1 cellular context compared by ENCODE assay signal in the genomic region with DNA sequence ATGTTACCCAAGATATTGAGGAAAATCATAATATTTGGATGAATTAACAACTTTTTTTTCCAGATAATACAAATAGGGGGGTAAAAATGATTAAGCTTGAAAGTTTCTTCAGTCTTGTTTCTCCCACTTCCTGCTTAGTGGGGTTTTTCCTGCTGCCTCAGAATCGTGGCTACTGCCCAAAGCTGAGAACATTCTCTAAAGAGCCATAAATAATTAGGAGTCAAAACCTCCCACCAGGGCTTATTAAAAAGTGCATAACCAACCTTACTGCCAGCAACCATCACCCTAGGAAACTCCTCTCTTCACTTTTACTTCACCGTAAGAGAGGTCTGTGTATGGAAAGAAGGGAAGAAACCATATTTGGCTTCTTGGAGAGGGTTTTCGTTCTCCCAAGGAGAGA.
TF ChIP-seq lines count a peak whose summit lies in the region.

No MANE protein-coding gene starts in this region.

TF ChIP-seq in SK-N-SH, 30 proteins besides CTCF, POLR2A, EP300 and RAD21 (continued from another document):
- TF ChIP-seq, protein P1, sequence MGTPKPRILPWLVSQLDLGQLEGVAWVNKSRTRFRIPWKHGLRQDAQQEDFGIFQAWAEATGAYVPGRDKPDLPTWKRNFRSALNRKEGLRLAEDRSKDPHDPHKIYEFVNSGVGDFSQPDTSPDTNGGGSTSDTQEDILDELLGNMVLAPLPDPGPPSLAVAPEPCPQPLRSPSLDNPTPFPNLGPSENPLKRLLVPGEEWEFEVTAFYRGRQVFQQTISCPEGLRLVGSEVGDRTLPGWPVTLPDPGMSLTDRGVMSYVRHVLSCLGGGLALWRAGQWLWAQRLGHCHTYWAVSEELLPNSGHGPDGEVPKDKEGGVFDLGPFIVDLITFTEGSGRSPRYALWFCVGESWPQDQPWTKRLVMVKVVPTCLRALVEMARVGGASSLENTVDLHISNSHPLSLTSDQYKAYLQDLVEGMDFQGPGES (IDR thresholded peaks at IDR 0.05; ENCODE audit: low read depth, low read length) = no peak
- TF ChIP-seq ELF1 (IDR thresholded peaks at IDR 0.05) = no peak
- TF ChIP-seq GATA2 (CRISPR knock-in tag; IDR thresholded peaks at IDR 0.05) = no peak
